ENCODE assay signal across 17 cellular contexts in genomic region chr4:39497909-39498723, GRCh38.
"Had no signal": no experiment of that assay in that cellular context is flagged by ENCODE, and none has a peak within 500 bp of the region (broad histone marks: within the 10 kb centered on the region; RNA-seq: fewer than 3 reads in every experiment).

No MANE protein-coding gene starts in this region.

- H3K9me3 Mint-ChIP-seq: activated CD4-positive, alpha-beta memory T cell treated with anti-CD3 and anti-CD28 coated beads, Interleukin-2, amount 10 ng/mL, durations not matched to agents 7 days and 5 days; activated CD4-positive, alpha-beta T cell treated with anti-CD3 and anti-CD28 coated beads, Interleukin-2, amount 10 ng/mL, durations not matched to agents 24 days and 14 days; activated naive CD4-positive, alpha-beta T cell treated with anti-CD3 and anti-CD28 coated beads, Interleukin-2, amount 50 U/mL, for 24 hours; dendritic cell treated with granulocyte-macrophage colony-stimulating factor and Interleukin-4, amounts not matched to agents 40 ng/mL and 50 ng/mL, for 4 days; mesothelial cell of epicardium; naive thymus-derived CD8-positive, alpha-beta T cell; T-helper 1 cell treated with Interleukin-12 subunit alpha and Interleukin-12 subunit beta and Interleukin-4 antibody, amounts not matched to agents 30 μg/mL and 1 μg/mL, for 36 hours had no signal

- H3K27me3 ChIP-seq: brain microvascular endothelial cell, tibial artery had no signal

- H3K9me3 ChIP-seq: left ventricle myocardium inferior, prostate gland, tibial artery had no signal

- H3K36me3 ChIP-seq: prostate gland had no signal

- H3K4me1 Mint-ChIP-seq: activated CD4-positive, alpha-beta memory T cell treated with anti-CD3 and anti-CD28 coated beads, Interleukin-2, amount 10 ng/mL, durations not matched to agents 7 days and 5 days; activated CD4-positive, alpha-beta T cell treated with anti-CD3 and anti-CD28 coated beads, Interleukin-2, amount 10 ng/mL, durations not matched to agents 24 days and 14 days; activated naive CD4-positive, alpha-beta T cell treated with anti-CD3 and anti-CD28 coated beads, Interleukin-2, amount 50 U/mL, for 24 hours; mesothelial cell of epicardium; naive thymus-derived CD8-positive, alpha-beta T cell had no signal

- H3K27me3 Mint-ChIP-seq: activated CD4-positive, alpha-beta memory T cell treated with anti-CD3 and anti-CD28 coated beads, Interleukin-2, amount 10 ng/mL, durations not matched to agents 7 days and 5 days; activated CD4-positive, alpha-beta T cell treated with anti-CD3 and anti-CD28 coated beads, Interleukin-2, amount 10 ng/mL, durations not matched to agents 24 days and 14 days; activated naive CD4-positive, alpha-beta T cell treated with anti-CD3 and anti-CD28 coated beads, Interleukin-2, amount 50 U/mL, for 24 hours; dendritic cell treated with granulocyte-macrophage colony-stimulating factor and Interleukin-4, amounts not matched to agents 40 ng/mL and 50 ng/mL, for 4 days; naive thymus-derived CD8-positive, alpha-beta T cell had no signal

- H3K27ac ChIP-seq: brain microvascular endothelial cell, left ventricle myocardium inferior, prostate gland, tibial artery had no signal

- DNase-seq: activated CD4-positive, alpha-beta memory T cell treated with anti-CD3 and anti-CD28 coated beads, Interleukin-2, amount 10 ng/mL, durations not matched to agents 7 days and 5 days; activated CD4-positive, alpha-beta T cell treated with anti-CD3 and anti-CD28 coated beads, Interleukin-2, amount 10 ng/mL, durations not matched to agents 24 days and 14 days; activated gamma-delta T cell treated with Interleukin-2 at 50 U/mL for 16 hours; aorta; brain microvascular endothelial cell; effector CD4-positive, alpha-beta T cell; hippocampal formation; left ventricle myocardium inferior; naive thymus-derived CD8-positive, alpha-beta T cell; stimulated activated CD4-positive, alpha-beta T cell treated with anti-CD3 and anti-CD28 coated beads, Interleukin-4, amount 100 ng/mL, for 24 hours; stimulated activated naive CD8-positive, alpha-beta T cell treated with anti-CD3 and anti-CD28 coated beads, Interleukin-15, Interleukin-2, amounts not matched to agents 100 U/mL and 50 U/mL, for 24 hours; tibial artery had no signal

- H3K4me1 ChIP-seq: left ventricle myocardium inferior, prostate gland had no signal

- H3K27ac Mint-ChIP-seq: activated CD4-positive, alpha-beta memory T cell treated with anti-CD3 and anti-CD28 coated beads, Interleukin-2, amount 10 ng/mL, durations not matched to agents 7 days and 5 days; activated CD4-positive, alpha-beta T cell treated with anti-CD3 and anti-CD28 coated beads, Interleukin-2, amount 10 ng/mL, durations not matched to agents 24 days and 14 days; activated naive CD4-positive, alpha-beta T cell treated with anti-CD3 and anti-CD28 coated beads, Interleukin-2, amount 50 U/mL, for 24 hours; dendritic cell treated with granulocyte-macrophage colony-stimulating factor and Interleukin-4, amounts not matched to agents 40 ng/mL and 50 ng/mL, for 4 days; mesothelial cell of epicardium; naive thymus-derived CD8-positive, alpha-beta T cell; T-helper 1 cell treated with Interleukin-12 subunit alpha and Interleukin-12 subunit beta and Interleukin-4 antibody, amounts not matched to agents 30 μg/mL and 1 μg/mL, for 36 hours had no signal

- H3K4me3 Mint-ChIP-seq: activated CD4-positive, alpha-beta memory T cell treated with anti-CD3 and anti-CD28 coated beads, Interleukin-2, amount 10 ng/mL, durations not matched to agents 7 days and 5 days; activated CD4-positive, alpha-beta T cell treated with anti-CD3 and anti-CD28 coated beads, Interleukin-2, amount 10 ng/mL, durations not matched to agents 24 days and 14 days; activated naive CD4-positive, alpha-beta T cell treated with anti-CD3 and anti-CD28 coated beads, Interleukin-2, amount 50 U/mL, for 24 hours; dendritic cell treated with granulocyte-macrophage colony-stimulating factor and Interleukin-4, amounts not matched to agents 40 ng/mL and 50 ng/mL, for 4 days; mesothelial cell of epicardium; naive thymus-derived CD8-positive, alpha-beta T cell; T-helper 1 cell treated with Interleukin-12 subunit alpha and Interleukin-12 subunit beta and Interleukin-4 antibody, amounts not matched to agents 30 μg/mL and 1 μg/mL, for 36 hours had no signal

- H3K4me3 ChIP-seq: left ventricle myocardium inferior, prostate gland, tibial artery had no signal

- ATAC-seq: naive thymus-derived CD8-positive, alpha-beta T cell; stimulated activated naive CD8-positive, alpha-beta T cell treated with anti-CD3 and anti-CD28 coated beads, Interleukin-15, Interleukin-2, amounts not matched to agents 100 U/mL and 50 U/mL, for 24 hours had no signal
